1 cellular context compared by ENCODE assay signal in the genomic region with DNA sequence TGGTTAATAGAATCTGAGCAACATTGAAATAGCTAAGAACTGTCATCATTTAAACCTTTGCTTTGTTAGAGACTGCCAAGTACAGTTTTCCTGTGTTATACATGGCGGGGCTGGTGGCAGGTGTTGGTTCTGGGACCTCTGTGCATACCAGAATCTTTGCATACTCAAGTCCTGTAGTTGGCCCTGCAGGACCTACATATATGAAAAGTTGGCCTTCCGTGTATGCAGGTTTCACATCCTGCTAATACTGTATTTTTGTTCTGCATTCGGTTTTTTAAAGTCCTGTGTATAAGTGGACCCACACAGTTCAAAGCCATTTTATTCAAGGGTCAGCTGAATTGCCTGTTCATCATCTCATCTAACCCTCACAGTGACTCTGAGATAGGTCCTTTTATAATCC.
TF ChIP-seq lines count a peak whose summit lies in the region.

No MANE protein-coding gene starts in this region.

TF ChIP-seq in HepG2, 621 proteins besides CTCF, POLR2A, EP300 and RAD21 (continued from another document):
- TF ChIP-seq BRF2 (CRISPR knock-in tag; IDR thresholded peaks at IDR 0.05) (no peak), NCOR1 (IDR thresholded peaks at IDR 0.05; ENCODE audit: borderline replicate concordance, low read length) (no peak), ZFP36 (IDR thresholded peaks at IDR 0.05; ENCODE audit: borderline replicate concordance, low read depth, low read length, partially characterized antibody) (no peak), YEATS2 (CRISPR knock-in tag; IDR thresholded peaks at IDR 0.05; ENCODE audit: borderline replicate concordance) (no peak), CHD2 (IDR thresholded peaks at IDR 0.05; ENCODE audit: low read depth, low read length) (no peak), HNRNPUL1 (IDR thresholded peaks at IDR 0.05; ENCODE audit: low read depth, low read length) (no peak), NFIB (CRISPR knock-in tag; IDR thresholded peaks at IDR 0.05; ENCODE audit: borderline replicate concordance) (no peak), HNF4G (IDR thresholded peaks at IDR 0.05; ENCODE audit: borderline replicate concordance, low read depth, low read length) (no peak), HNF4G (CRISPR knock-in tag; IDR thresholded peaks at IDR 0.05; ENCODE audit: borderline replicate concordance, low read depth) (no peak), STAG1 (CRISPR knock-in tag; IDR thresholded peaks at IDR 0.05) (no peak), CCAR2 (optimal IDR thresholded peaks at IDR 0.05; ENCODE audit: low read depth, low read length) (no peak), DNMT3B (CRISPR knock-in tag; conservative IDR thresholded peaks at IDR 0.05) (no peak), NRL (CRISPR knock-in tag; IDR thresholded peaks at IDR 0.05; ENCODE audit: borderline replicate concordance) (no peak)
- TF ChIP-seq, protein P1, sequence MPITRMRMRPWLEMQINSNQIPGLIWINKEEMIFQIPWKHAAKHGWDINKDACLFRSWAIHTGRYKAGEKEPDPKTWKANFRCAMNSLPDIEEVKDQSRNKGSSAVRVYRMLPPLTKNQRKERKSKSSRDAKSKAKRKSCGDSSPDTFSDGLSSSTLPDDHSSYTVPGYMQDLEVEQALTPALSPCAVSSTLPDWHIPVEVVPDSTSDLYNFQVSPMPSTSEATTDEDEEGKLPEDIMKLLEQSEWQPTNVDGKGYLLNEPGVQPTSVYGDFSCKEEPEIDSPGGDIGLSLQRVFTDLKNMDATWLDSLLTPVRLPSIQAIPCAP (CRISPR knock-in tag; IDR thresholded peaks at IDR 0.05; ENCODE audit: low read depth) = no peak
- TF ChIP-seq, protein P2, sequence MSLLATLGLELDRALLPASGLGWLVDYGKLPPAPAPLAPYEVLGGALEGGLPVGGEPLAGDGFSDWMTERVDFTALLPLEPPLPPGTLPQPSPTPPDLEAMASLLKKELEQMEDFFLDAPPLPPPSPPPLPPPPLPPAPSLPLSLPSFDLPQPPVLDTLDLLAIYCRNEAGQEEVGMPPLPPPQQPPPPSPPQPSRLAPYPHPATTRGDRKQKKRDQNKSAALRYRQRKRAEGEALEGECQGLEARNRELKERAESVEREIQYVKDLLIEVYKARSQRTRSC (CRISPR knock-in tag; IDR thresholded peaks at IDR 0.05; ENCODE audit: low read depth) = no peak
- TF ChIP-seq, protein P3, sequence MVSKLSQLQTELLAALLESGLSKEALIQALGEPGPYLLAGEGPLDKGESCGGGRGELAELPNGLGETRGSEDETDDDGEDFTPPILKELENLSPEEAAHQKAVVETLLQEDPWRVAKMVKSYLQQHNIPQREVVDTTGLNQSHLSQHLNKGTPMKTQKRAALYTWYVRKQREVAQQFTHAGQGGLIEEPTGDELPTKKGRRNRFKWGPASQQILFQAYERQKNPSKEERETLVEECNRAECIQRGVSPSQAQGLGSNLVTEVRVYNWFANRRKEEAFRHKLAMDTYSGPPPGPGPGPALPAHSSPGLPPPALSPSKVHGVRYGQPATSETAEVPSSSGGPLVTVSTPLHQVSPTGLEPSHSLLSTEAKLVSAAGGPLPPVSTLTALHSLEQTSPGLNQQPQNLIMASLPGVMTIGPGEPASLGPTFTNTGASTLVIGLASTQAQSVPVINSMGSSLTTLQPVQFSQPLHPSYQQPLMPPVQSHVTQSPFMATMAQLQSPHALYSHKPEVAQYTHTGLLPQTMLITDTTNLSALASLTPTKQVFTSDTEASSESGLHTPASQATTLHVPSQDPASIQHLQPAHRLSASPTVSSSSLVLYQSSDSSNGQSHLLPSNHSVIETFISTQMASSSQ (IDR thresholded peaks at IDR 0.05; ENCODE audit: low read depth) = no peak
- TF ChIP-seq, protein P3 (CRISPR knock-in tag; IDR thresholded peaks at IDR 0.05; ENCODE audit: borderline replicate concordance) = no peak
- TF ChIP-seq, protein P4, sequence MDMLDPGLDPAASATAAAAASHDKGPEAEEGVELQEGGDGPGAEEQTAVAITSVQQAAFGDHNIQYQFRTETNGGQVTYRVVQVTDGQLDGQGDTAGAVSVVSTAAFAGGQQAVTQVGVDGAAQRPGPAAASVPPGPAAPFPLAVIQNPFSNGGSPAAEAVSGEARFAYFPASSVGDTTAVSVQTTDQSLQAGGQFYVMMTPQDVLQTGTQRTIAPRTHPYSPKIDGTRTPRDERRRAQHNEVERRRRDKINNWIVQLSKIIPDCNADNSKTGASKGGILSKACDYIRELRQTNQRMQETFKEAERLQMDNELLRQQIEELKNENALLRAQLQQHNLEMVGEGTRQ (IDR thresholded peaks at IDR 0.05; ENCODE audit: low read depth, low read length) = no peak
- TF ChIP-seq, protein P4 (CRISPR knock-in tag; IDR thresholded peaks at IDR 0.05; ENCODE audit: borderline replicate concordance) = no peak
